ENCODE assay signal across 7 cellular contexts in the genomic region with DNA sequence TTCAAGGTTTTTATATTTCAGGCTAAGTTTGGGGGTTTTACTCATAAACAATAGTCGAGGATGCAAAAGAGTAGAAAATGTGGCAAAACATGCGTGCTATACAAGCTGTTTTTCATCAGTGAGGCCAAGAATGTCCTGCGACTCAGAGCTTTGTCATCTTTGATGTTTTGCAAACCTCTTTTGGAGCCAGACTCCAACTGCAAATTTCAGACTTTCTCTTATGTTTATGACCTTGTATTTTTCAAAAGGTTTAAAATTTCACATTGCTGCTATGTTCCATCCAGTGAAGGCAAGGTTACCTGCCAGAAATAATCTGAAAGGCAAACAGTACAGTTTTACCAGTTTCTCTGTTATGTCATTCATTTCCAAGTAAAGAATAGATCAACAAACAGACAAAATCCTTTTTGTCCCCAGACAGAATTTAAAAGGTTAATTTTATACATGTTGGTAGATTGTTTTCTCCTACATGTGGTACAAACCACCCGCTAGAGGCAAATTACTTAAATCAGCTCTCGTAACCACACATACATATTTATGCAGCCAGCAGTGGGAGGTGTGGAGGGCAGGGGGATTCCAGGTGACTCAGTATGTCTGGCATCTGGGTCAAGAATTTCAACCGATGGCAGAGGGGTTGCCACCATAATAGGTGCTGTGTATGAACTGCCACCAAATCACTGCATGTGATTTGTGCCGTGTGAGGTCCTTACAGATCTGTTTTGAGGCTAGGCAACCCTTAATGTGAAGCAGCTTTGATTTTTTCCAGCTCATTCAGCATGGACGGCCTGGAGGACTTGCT.
DNase-seq lines count a peak whose midpoint lies in the region; ATAC-seq and TF ChIP-seq lines count a peak whose summit lies in the region.

No MANE protein-coding gene starts in this region.

- H3K4me1 Mint-ChIP-seq in H9 = peaks cover 24 to 27% of the 10 kb centered on the region in 2 experiments

- no peaks in the 10 kb centered on the region for H3K79me2 ChIP-seq in H9 (ENCODE audit: insufficient read depth, low read length)

- no CpG with 5 or more reads among the region's 8 CpGs for WGBS in H9 (ENCODE audit: extremely low coverage, insufficient read length, low lambda C conversion rate)
- 56% methylated on average over 6 of the region's 8 CpGs for WGBS in esophagus muscularis mucosa

- no peak overlapping the region for H3K56ac ChIP-seq in H9 (ENCODE audit: insufficient read length, low read depth, low read length)

- H4K91ac ChIP-seq in H9 (ENCODE audit: insufficient read length, low read depth, low read length) = no peak overlapping the region

- H2BK15ac ChIP-seq in H9 (ENCODE audit: low read depth, low read length) = no peak overlapping the region

- H3T11ph ChIP-seq in H9 (ENCODE audit: low read length) = no peak overlapping the region

- H3K36me3 Mint-ChIP-seq in H9 (ENCODE audit: insufficient read depth in 1 of 3, low read depth in 3 of 3) = no peaks in the 10 kb centered on the region; a peak in 2 of 7 replicates

- no peak overlapping the region for H2BK20ac ChIP-seq in H9 (ENCODE audit: low read depth, low read length, poor library complexity, severe bottlenecking)

- TF ChIP-seq POLR2A in esophagus muscularis mucosa (IDR thresholded peaks at IDR 0.05; ENCODE audit: low read depth) = no peak

- H3K9me3 ChIP-seq in H9 (ENCODE audit: control insufficient read depth, low read depth, low read length) (no peaks in the 10 kb centered on the region), esophagus muscularis mucosa (no peaks in the 10 kb centered on the region)

- peak overlapping the region; percentile 9 for H3K18ac ChIP-seq in H9 (ENCODE audit: insufficient read length, low read depth, low read length)

- no peak overlapping the region for H2AFZ ChIP-seq in H9 (ENCODE audit: low read length)

- no peak overlapping the region for H4K5ac ChIP-seq in H9 (ENCODE audit: insufficient read length, low read depth, low read length)

- H3K14ac ChIP-seq in H9 (ENCODE audit: insufficient read depth, low read length) = no peak overlapping the region; the same call in 1 of the 2 replicates

- no peaks in the 10 kb centered on the region for H3K79me1 ChIP-seq in H9 (ENCODE audit: insufficient read depth, low read depth, low read length, poor library complexity, severe bottlenecking)

- H2BK5ac ChIP-seq in H9 (ENCODE audit: insufficient read length, low read length) = no peak overlapping the region

- ATAC-seq in GM19324 (IDR thresholded peaks at IDR 0.05; ENCODE audit: low FRiP score, unreplicated experiment) = no peak
- no peak for ATAC-seq in HG03342 (IDR thresholded peaks at IDR 0.05; ENCODE audit: unreplicated experiment)

- no peak for TF ChIP-seq EP300 in esophagus muscularis mucosa (IDR thresholded peaks at IDR 0.05)

- no peak overlapping the region for H2BK12ac ChIP-seq in H9 (ENCODE audit: insufficient read length, low read depth, low read length)

- H3K4me3 ChIP-seq in foreskin fibroblast (ENCODE audit: low read depth in 1 of 2, low read length in 2 of 2) = no peak overlapping the region
- H3K4me3 ChIP-seq in esophagus muscularis mucosa = no peak overlapping the region

- TF ChIP-seq CTCF in H9 (conservative IDR thresholded peaks at IDR 0.05) = no peak; the same call in 2 of the 3 replicates
- TF ChIP-seq CTCF in foreskin fibroblast (IDR thresholded peaks at IDR 0.05; ENCODE audit: low read depth, low read length) = no peak
- no peak for TF ChIP-seq CTCF in esophagus muscularis mucosa (IDR thresholded peaks at IDR 0.05)

- H3K27ac Mint-ChIP-seq in H9 = peak overlapping the region in 2 of 3 experiments; percentile 59 to 68; a peak in 2 of 7 replicates

- H3K4me2 ChIP-seq in H9 (ENCODE audit: insufficient read depth, insufficient read length, low read length) = no peak overlapping the region

- peaks cover 4% of the 10 kb centered on the region for H3K27me3 Mint-ChIP-seq in H9 (ENCODE audit: low read depth)

- H3K9ac ChIP-seq in H9 (ENCODE audit: extremely low read depth, insufficient read length, low read length) = no peak overlapping the region

- H4K8ac ChIP-seq in H9 (replicated peaks; ENCODE audit: insufficient read length, low read depth, low read length) = no peak overlapping the region

- H3K4me3 Mint-ChIP-seq in H9 = no peak overlapping the region

- H3K36me3 ChIP-seq in esophagus muscularis mucosa = no peaks in the 10 kb centered on the region

- no peaks in the 10 kb centered on the region for H3K9me3 Mint-ChIP-seq in H9

- no peak overlapping the region for H3K27ac ChIP-seq in H9 (ENCODE audit: insufficient read length, low read depth, low read length)
- H3K27ac ChIP-seq in esophagus muscularis mucosa (replicated peaks in 1 of 4) = peak overlapping the region in 1 of 4 donors; percentile 11

- no peak overlapping the region for H2AK5ac ChIP-seq in H9 (ENCODE audit: insufficient read length, low read length)

- H3K23ac ChIP-seq in H9 (ENCODE audit: insufficient read length, low read depth, low read length) = no peak overlapping the region

- DNase-seq in H9 = peak; percentile 84
- peak; percentile 100 for DNase-seq in T1000 (lab: John Stamatoyannopoulos, UW)
- peak; percentile 89 to 93 for DNase-seq in foreskin fibroblast
- DNase-seq in stimulated activated CD4-positive, alpha-beta T cell treated with anti-CD3 and anti-CD28 coated beads, TNF-alpha, amount 100 ng/mL, for 4 hours (ENCODE audit: low read depth in 3 of 3) = peak in 2 of 3 experiments; percentile 4 to 14
- DNase-seq in esophagus muscularis mucosa (ENCODE audit: extremely low spot score) = no peak

- intact Hi-C loops in esophagus muscularis mucosa (cut with DNase I) = no loop called here

- H4K20me1 ChIP-seq in H9 (ENCODE audit: control insufficient read depth, insufficient read depth, insufficient read length) = no peaks in the 10 kb centered on the region

- H3K27me3 ChIP-seq in H9 (ENCODE audit: insufficient read depth, low read length) (no peaks in the 10 kb centered on the region), esophagus muscularis mucosa (no peaks in the 10 kb centered on the region)

- no peak overlapping the region for H3K4ac ChIP-seq in H9 (ENCODE audit: low read depth, low read length)

- H3K4me1 ChIP-seq in H9 (ENCODE audit: insufficient read depth, low read length) (peaks cover 4% of the 10 kb centered on the region; the same call in 1 of the 2 replicates), esophagus muscularis mucosa (peaks cover 0 to 19% (median 12%) of the 10 kb centered on the region in 4 donors)

- peak overlapping the region; percentile 50 for H2BK120ac ChIP-seq in H9 (ENCODE audit: low read depth, low read length, poor library complexity, severe bottlenecking)

- no peaks in the 10 kb centered on the region for H3K23me2 ChIP-seq in H9 (ENCODE audit: insufficient read length, low read depth, low read length, poor library complexity, severe bottlenecking)
